Comparison of ENCODE assay signal across 19 cellular contexts in genomic region chr4:88900432-88900831, GRCh38.
DNase-seq lines count a peak whose midpoint lies in the region; ATAC-seq and TF ChIP-seq lines count a peak whose summit lies in the region.
"Had no signal": no experiment of that assay in that cellular context is flagged by ENCODE, and none has a peak within 500 bp of the region (broad histone marks: within the 10 kb centered on the region; RNA-seq: fewer than 3 reads in every experiment).

No MANE protein-coding gene starts in this region.

- H3K4me3 Mint-ChIP-seq in chondrocyte (ENCODE audit: unreplicated experiment), result no peak overlapping the region
- H3K4me3 Mint-ChIP-seq: activated CD4-positive, alpha-beta memory T cell treated with anti-CD3 and anti-CD28 coated beads, Interleukin-2, amount 10 ng/mL, durations not matched to agents 7 days and 5 days; memory B cell; natural killer cell; T-cell had no signal

- no peak for ATAC-seq in left cardiac atrium
- ATAC-seq: natural killer cell, T-cell had no signal

- peaks cover 50% of the 10 kb centered on the region for H3K9me3 Mint-ChIP-seq in chondrocyte (ENCODE audit: low read depth)

- H3K4me1 Mint-ChIP-seq in chondrocyte (ENCODE audit: low read depth), result peaks cover 10% of the 10 kb centered on the region
- H3K4me1 Mint-ChIP-seq: activated CD4-positive, alpha-beta memory T cell treated with anti-CD3 and anti-CD28 coated beads, Interleukin-2, amount 10 ng/mL, durations not matched to agents 7 days and 5 days; memory B cell; natural killer cell; T-cell had no signal

- H3K27ac Mint-ChIP-seq in chondrocyte (ENCODE audit: unreplicated experiment), result peak overlapping the region; percentile 34
- H3K27ac Mint-ChIP-seq: activated CD4-positive, alpha-beta memory T cell treated with anti-CD3 and anti-CD28 coated beads, Interleukin-2, amount 10 ng/mL, durations not matched to agents 7 days and 5 days; memory B cell; natural killer cell; T-cell had no signal

- H3K27me3 Mint-ChIP-seq in chondrocyte (ENCODE audit: low read depth), result no peaks in the 10 kb centered on the region
- H3K27me3 Mint-ChIP-seq: T-cell had no signal

- no peak for TF ChIP-seq CTCF in chondrocyte (IDR thresholded peaks at IDR 0.05)

- H3K36me3 Mint-ChIP-seq in chondrocyte (ENCODE audit: low read depth), result peaks cover 31% of the 10 kb centered on the region
- H3K36me3 Mint-ChIP-seq: T-cell had no signal

- intact Hi-C loops in left cardiac atrium (cut with DNase I), result no loop called here

- DNase-seq in EH (ENCODE audit: low read depth) (peak; percentile 77), M059J (ENCODE audit: low read depth) (peak; percentile 84), chondrocyte (ENCODE audit: low spot score) (no peak), myocyte (ENCODE audit: low read depth) (peak; percentile 34), left cardiac atrium (no peak), NCI-H187 treated with DMSO at 0.1 percent for 48 hours (lab: John Stamatoyannopoulos, UW) (no peak), NOMO-1 (lab: John Stamatoyannopoulos, UW; ENCODE audit: unreplicated experiment in 2 of 2) (no peak)
- DNase-seq in stimulated activated CD4-positive, alpha-beta T cell treated with anti-CD3 and anti-CD28 coated beads, Interleukin-2, amount 100 ng/mL, for 48 hours, result no peak
- DNase-seq: activated CD4-positive, alpha-beta memory T cell treated with anti-CD3 and anti-CD28 coated beads, Interleukin-2, amount 10 ng/mL, durations not matched to agents 7 days and 5 days; activated naive CD4-positive, alpha-beta T cell treated with anti-CD3 and anti-CD28 coated beads, Interleukin-2, amount 50 U/mL, for 16 hours; activated T-cell treated with anti-CD3 and anti-CD28 coated beads, Interleukin-2, amount 50 U/mL, for 1 hour; GF-D8; natural killer cell; NCI-H1436; NCI-H446; small intestine; stimulated activated CD4-positive, alpha-beta T cell treated with anti-CD3 and anti-CD28 coated beads, Interleukin-4, amount 100 ng/mL, for 4 hours; T-cell had no signal

Comparison
In these comparisons a context has a peak if more than half of its experiments do, and no peak if none do; other contexts are left out.
1. DNase-seq: peak in EH (single experiment), M059J (single experiment) and myocyte (single experiment); none in chondrocyte (single experiment), left cardiac atrium (single experiment), stimulated activated CD4-positive, alpha-beta T cell treated with anti-CD3 and anti-CD28 coated beads, Interleukin-2, amount 100 ng/mL, for 48 hours (0 of 2), NCI-H187 treated with DMSO at 0.1 percent for 48 hours (single experiment) and NOMO-1 (0 of 2).